In the genomic region with DNA sequence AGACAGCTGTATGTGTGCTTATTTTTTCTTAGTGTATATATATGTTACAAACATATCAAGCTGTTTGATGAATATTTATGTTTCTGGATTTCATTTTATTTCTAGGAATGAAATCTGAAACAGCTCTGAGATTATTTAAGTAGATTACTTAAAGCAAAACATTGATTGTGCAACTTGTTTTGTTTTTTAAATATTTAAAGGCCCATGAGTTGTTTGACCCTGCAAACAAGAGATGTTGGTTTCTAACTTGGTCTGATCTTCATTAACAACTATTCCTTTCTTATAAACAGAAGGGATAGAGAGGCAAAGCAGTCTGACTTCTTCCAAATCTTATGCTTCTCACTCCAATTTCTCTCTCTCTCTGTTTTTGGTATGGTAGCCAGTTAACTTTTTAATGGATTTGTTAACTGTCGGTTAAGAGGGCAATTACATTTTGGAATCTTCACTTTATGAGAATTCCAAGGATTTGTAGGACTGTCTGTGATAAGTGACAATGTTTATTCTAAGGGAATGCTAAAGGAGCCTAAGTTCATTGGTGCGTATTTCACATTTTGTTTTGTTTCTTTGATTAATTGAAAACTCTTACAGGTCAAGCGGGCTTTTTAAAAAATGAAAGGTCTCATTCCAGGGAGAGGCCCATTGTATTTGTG, we compare ENCODE assay signal across 29 cellular contexts.
"Had no signal": no experiment of that assay in that cellular context is flagged by ENCODE, and none has a peak within 500 bp of the region (broad histone marks: within the 10 kb centered on the region; RNA-seq: fewer than 3 reads in every experiment).

No MANE protein-coding gene starts in this region.

- H3K36me3 Mint-ChIP-seq: activated naive CD8-positive, alpha-beta T cell treated with anti-CD3 and anti-CD28 coated beads, Interleukin-2, amount 10 ng/mL, durations not matched to agents 7 days and 5 days had no signal

- H3K27me3 ChIP-seq: ascending aorta, body of pancreas, MG63, SJCRH30 had no signal

- ATAC-seq: activated CD4-positive, alpha-beta T cell treated with anti-CD3 and anti-CD28 coated beads for 36 hours; activated CD8-positive, alpha-beta T cell treated with anti-CD3 and anti-CD28 coated beads for 36 hours; activated T-cell treated with anti-CD3 and anti-CD28 coated beads, Interleukin-2, amount 50 U/mL, for 72 hours; body of pancreas; Panc1 had no signal

- H3K27ac Mint-ChIP-seq: activated CD4-positive, alpha-beta T cell treated with anti-CD3 and anti-CD28 coated beads for 36 hours; activated CD8-positive, alpha-beta T cell treated with anti-CD3 and anti-CD28 coated beads for 36 hours; activated naive CD8-positive, alpha-beta T cell treated with anti-CD3 and anti-CD28 coated beads, Interleukin-2, amount 10 ng/mL, durations not matched to agents 7 days and 5 days; activated T-cell treated with anti-CD3 and anti-CD28 coated beads, Interleukin-2, amount 50 U/mL, for 72 hours; activated T-helper 2 cell treated with anti-CD3 and anti-CD28 coated beads, Interferon-gamma antibody, Interleukin-2, Interleukin-4, amounts not matched to agents 10 μg/mL and 5 μg/mL and 100 μg/mL, durations not matched to agents 14 hours and 24 hours and 36 hours had no signal

- H3K4me3 ChIP-seq: ascending aorta, body of pancreas, MG63, SJCRH30 had no signal

- H3K4me1 Mint-ChIP-seq: activated CD4-positive, alpha-beta T cell treated with anti-CD3 and anti-CD28 coated beads for 36 hours; activated naive CD8-positive, alpha-beta T cell treated with anti-CD3 and anti-CD28 coated beads, Interleukin-2, amount 10 ng/mL, durations not matched to agents 7 days and 5 days had no signal

- H3K9ac ChIP-seq: SK-N-SH had no signal

- DNase-seq: activated CD4-positive, alpha-beta T cell treated with anti-CD3 and anti-CD28 coated beads for 36 hours; activated CD8-positive, alpha-beta memory T cell treated with anti-CD3 and anti-CD28 coated beads, Interleukin-2, amount 50 U/mL, for 4 hours; activated CD8-positive, alpha-beta T cell treated with anti-CD3 and anti-CD28 coated beads for 36 hours; activated gamma-delta T cell treated with Interleukin-2 at 50 U/mL for 16 hours; activated naive CD4-positive, alpha-beta T cell treated with anti-CD3 and anti-CD28 coated beads, Interleukin-2, amount 50 U/mL, for 16 hours; activated naive CD8-positive, alpha-beta T cell treated with anti-CD3 and anti-CD28 coated beads, Interleukin-2, amount 10 ng/mL, durations not matched to agents 7 days and 5 days; activated T-cell treated with anti-CD3 and anti-CD28 coated beads, Interleukin-2, amount 50 U/mL, for 72 hours; amniotic stem cell; body of pancreas; central memory CD4-positive, alpha-beta T cell; MG63; MV-4-11; NCI-H1092 treated with DMSO at 0.1 percent for 48 hours; NCI-H1417 treated with DMSO at 0.1 percent for 48 hours; NCI-H1694; NCI-H2029; NCI-H510A treated with DMSO at 0.1 percent for 48 hours; NCI-H69; NK-92 treated with Interleukin-12 subunit alpha and Interleukin-12 subunit beta, amount 100 ng/mL, for 24 hours; OCI-M1; Right ventricle myocardium superior; RPMI8226; SJCRH30; SK-N-SH; T-helper 1 cell; WERI-Rb-1 had no signal

- H3K9me3 ChIP-seq: ascending aorta, body of pancreas, MG63, SJCRH30, SK-N-SH had no signal

- H3K4me3 Mint-ChIP-seq: activated CD4-positive, alpha-beta T cell treated with anti-CD3 and anti-CD28 coated beads for 36 hours; activated CD8-positive, alpha-beta T cell treated with anti-CD3 and anti-CD28 coated beads for 36 hours; activated naive CD8-positive, alpha-beta T cell treated with anti-CD3 and anti-CD28 coated beads, Interleukin-2, amount 10 ng/mL, durations not matched to agents 7 days and 5 days; activated T-cell treated with anti-CD3 and anti-CD28 coated beads, Interleukin-2, amount 50 U/mL, for 72 hours had no signal

- H3K36me3 ChIP-seq: ascending aorta, MG63, SJCRH30, WERI-Rb-1 had no signal

- H3K9me3 Mint-ChIP-seq: activated CD8-positive, alpha-beta T cell treated with anti-CD3 and anti-CD28 coated beads for 36 hours; activated T-cell treated with anti-CD3 and anti-CD28 coated beads, Interleukin-2, amount 50 U/mL, for 72 hours; activated T-helper 2 cell treated with anti-CD3 and anti-CD28 coated beads, Interferon-gamma antibody, Interleukin-2, Interleukin-4, amounts not matched to agents 10 μg/mL and 5 μg/mL and 100 μg/mL, durations not matched to agents 14 hours and 24 hours and 36 hours had no signal

- H3K4me2 ChIP-seq: SK-N-SH had no signal

- H3K27ac ChIP-seq: ascending aorta, body of pancreas, SJCRH30, WERI-Rb-1 had no signal

- H3K4me1 ChIP-seq: ascending aorta, body of pancreas had no signal
